ENCODE assay signal across 26 cellular contexts in the genomic region with DNA sequence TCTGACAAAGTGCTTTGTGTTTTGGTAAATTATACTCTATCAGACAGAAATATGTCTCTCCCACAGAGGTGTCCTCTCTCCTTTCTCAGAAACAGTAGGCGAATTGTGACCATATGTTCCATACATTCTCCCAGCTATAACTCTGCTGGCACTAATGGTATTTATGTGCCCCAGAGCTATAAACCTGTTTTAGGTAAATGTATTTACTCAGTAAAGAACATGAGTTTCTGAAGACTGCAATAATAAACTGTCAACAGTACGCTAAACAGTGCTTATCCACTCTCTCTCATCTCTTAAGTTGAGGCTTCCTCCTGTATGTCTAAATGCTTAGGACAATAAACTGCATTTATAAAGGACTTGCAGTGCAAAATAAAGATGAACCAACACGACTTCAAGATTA.
"Had no signal": no experiment of that assay in that cellular context is flagged by ENCODE, and none has a peak within 500 bp of the region (broad histone marks: within the 10 kb centered on the region; RNA-seq: fewer than 3 reads in every experiment).

No MANE protein-coding gene starts in this region.

- DNase-seq: activated CD4-positive, alpha-beta T cell treated with anti-CD3 and anti-CD28 coated beads for 48 hours; activated CD4-positive, alpha-beta T cell treated with anti-CD3 and anti-CD28 coated beads, Interleukin-2, amount 50 U/mL, for 48 hours; activated gamma-delta T cell treated with Interleukin-2 at 50 U/mL for 16 hours; activated naive CD8-positive, alpha-beta T cell treated with anti-CD3 and anti-CD28 coated beads for 36 hours; activated T-cell treated with anti-CD3 and anti-CD28 coated beads for 4 hours; activated T-cell treated with anti-CD3 and anti-CD28 coated beads, Interleukin-2, amount 50 U/mL, for 48 hours; adrenal gland; anterior cingulate cortex; cerebellar nuclear complex; KG1; NCI-H1092; NCI-H1417; NCI-H1930; NCI-H2171; NCI-H2227 treated with DMSO at 0.1 percent for 48 hours; NCI-H526; NK-92 treated with Interleukin-12 subunit alpha and Interleukin-12 subunit beta, amount 100 ng/mL, for 24 hours; OCI-M1; RPMI8226; SW 1271 had no signal

- H3K4me1 ChIP-seq: adrenal gland had no signal

- H3K4me3 ChIP-seq: adrenal gland, SK-N-MC had no signal

- H3K27ac Mint-ChIP-seq: IgD-negative memory B cell had no signal

- H3K27ac ChIP-seq: adrenal gland, SK-N-MC had no signal

- H3K9me3 Mint-ChIP-seq: activated naive CD8-positive, alpha-beta T cell treated with anti-CD3 and anti-CD28 coated beads for 36 hours; activated T-helper 2 cell treated with anti-CD3 and anti-CD28 coated beads, Interferon-gamma antibody, Interleukin-2, Interleukin-4, amounts not matched to agents 10 μg/mL and 5 μg/mL and 100 μg/mL, durations not matched to agents 14 hours and 24 hours and 36 hours; IgD-negative memory B cell had no signal

- ATAC-seq: activated CD4-positive, CD25-positive, alpha-beta regulatory T cell treated with anti-CD3 and anti-CD28 coated beads, Interleukin-2, amount 50 U/mL, for 24 hours; Panc1; Right ventricle myocardium inferior had no signal

- H3K9me3 ChIP-seq: adrenal gland had no signal

- H3K36me3 ChIP-seq: adrenal gland had no signal

- H3K27me3 Mint-ChIP-seq: activated naive CD8-positive, alpha-beta T cell treated with anti-CD3 and anti-CD28 coated beads for 36 hours; IgD-negative memory B cell had no signal

- H3K4me3 Mint-ChIP-seq: activated naive CD8-positive, alpha-beta T cell treated with anti-CD3 and anti-CD28 coated beads for 36 hours; IgD-negative memory B cell had no signal

- H3K27me3 ChIP-seq: adrenal gland had no signal
